Comparison of ENCODE assay signal across 1 cellular context in the genomic region with DNA sequence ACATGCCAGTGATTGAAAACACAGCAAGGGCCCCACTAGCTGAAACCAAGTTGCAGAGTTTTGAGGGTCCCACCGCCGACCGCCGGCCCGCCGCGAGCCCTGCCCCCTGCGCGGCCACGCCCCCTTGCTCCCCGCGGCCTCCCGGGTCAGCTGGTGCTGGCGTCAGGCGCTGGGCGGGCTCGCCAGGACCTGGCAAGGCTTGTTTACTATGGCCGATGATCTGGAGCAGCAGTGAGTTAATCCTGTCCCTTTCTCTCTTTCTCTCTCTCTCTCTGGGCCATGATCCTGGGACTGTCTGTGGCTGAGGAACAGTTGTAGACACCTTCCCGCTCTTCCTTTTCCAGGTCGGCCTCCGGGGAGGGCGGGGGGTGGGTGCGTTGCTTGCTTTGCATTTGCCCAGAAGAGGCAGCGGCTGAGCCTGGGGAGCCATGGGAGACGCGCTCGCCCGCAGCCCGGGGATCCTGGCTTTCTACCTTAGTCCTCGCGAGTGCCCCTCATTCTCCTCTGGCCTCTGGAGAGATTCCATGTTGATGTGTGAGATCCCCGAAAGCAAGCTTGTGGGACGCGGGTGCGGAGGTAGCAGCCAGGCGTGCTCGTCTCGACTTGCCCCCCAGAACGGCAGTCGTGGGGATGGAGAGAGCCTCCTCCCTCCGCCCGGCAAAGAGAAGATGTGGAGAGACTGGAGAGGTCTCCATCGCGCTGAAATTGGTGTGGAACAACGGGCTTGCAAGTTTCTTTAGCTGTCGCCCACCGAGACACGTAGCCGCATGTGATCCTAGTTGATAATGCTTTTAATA.
A peak's percentile ranks its signal among the peaks of the same experiment; 100 is the strongest.
TF ChIP-seq lines count a peak whose summit lies in the region.

A gene with protein sequence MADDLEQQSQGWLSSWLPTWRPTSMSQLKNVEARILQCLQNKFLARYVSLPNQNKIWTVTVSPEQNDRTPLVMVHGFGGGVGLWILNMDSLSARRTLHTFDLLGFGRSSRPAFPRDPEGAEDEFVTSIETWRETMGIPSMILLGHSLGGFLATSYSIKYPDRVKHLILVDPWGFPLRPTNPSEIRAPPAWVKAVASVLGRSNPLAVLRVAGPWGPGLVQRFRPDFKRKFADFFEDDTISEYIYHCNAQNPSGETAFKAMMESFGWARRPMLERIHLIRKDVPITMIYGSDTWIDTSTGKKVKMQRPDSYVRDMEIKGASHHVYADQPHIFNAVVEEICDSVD (plus strand): TSS at position 202 of the 797 bp plus-strand sequence. CDS start 7 bp downstream, at position 209.

TF ChIP-seq in HepG2, 621 proteins besides CTCF, POLR2A, EP300 and RAD21 (continued from another document and continues in another):
- TF ChIP-seq, protein P1, sequence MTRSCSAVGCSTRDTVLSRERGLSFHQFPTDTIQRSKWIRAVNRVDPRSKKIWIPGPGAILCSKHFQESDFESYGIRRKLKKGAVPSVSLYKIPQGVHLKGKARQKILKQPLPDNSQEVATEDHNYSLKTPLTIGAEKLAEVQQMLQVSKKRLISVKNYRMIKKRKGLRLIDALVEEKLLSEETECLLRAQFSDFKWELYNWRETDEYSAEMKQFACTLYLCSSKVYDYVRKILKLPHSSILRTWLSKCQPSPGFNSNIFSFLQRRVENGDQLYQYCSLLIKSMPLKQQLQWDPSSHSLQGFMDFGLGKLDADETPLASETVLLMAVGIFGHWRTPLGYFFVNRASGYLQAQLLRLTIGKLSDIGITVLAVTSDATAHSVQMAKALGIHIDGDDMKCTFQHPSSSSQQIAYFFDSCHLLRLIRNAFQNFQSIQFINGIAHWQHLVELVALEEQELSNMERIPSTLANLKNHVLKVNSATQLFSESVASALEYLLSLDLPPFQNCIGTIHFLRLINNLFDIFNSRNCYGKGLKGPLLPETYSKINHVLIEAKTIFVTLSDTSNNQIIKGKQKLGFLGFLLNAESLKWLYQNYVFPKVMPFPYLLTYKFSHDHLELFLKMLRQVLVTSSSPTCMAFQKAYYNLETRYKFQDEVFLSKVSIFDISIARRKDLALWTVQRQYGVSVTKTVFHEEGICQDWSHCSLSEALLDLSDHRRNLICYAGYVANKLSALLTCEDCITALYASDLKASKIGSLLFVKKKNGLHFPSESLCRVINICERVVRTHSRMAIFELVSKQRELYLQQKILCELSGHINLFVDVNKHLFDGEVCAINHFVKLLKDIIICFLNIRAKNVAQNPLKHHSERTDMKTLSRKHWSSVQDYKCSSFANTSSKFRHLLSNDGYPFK (CRISPR knock-in tag; IDR thresholded peaks at IDR 0.05; ENCODE audit: borderline replicate concordance), result peak; percentile 92
- TF ChIP-seq GTF3A (CRISPR knock-in tag; conservative IDR thresholded peaks at IDR 0.05) (peak; percentile 97; the same call in 1 of the 2 replicates), REL (CRISPR knock-in tag; conservative IDR thresholded peaks at IDR 0.05) (peak; percentile 68; the same call in 1 of the 2 replicates), AGO2 (optimal IDR thresholded peaks at IDR 0.05; ENCODE audit: low read depth, low read length) (peak; percentile 70), CBX5 (CRISPR knock-in tag; IDR thresholded peaks at IDR 0.05; ENCODE audit: borderline replicate concordance) (peak; percentile 73; the same call in 1 of the 2 replicates), ZNF556 (CRISPR knock-in tag; IDR thresholded peaks at IDR 0.05; ENCODE audit: borderline replicate concordance) (peak; percentile 94), ZNF138 (CRISPR knock-in tag; IDR thresholded peaks at IDR 0.05; ENCODE audit: low read depth) (peak; percentile 29; the same call in 1 of the 2 replicates), JARID2 (CRISPR knock-in tag; IDR thresholded peaks at IDR 0.05; ENCODE audit: insufficient replicate concordance) (no peak), FOSL2 (CRISPR knock-in tag; IDR thresholded peaks at IDR 0.05) (no peak), ZNF704 (CRISPR knock-in tag; IDR thresholded peaks at IDR 0.05; ENCODE audit: borderline replicate concordance) (peak; percentile 80), HBP1 (CRISPR knock-in tag; IDR thresholded peaks at IDR 0.05; ENCODE audit: low read depth) (peak; percentile 95), DMAP1 (CRISPR knock-in tag; IDR thresholded peaks at IDR 0.05) (peak; percentile 87), ZNF784 (CRISPR knock-in tag; IDR thresholded peaks at IDR 0.05; ENCODE audit: borderline replicate concordance) (no peak), ZNF567 (CRISPR knock-in tag; IDR thresholded peaks at IDR 0.05; ENCODE audit: borderline replicate concordance) (peak; percentile 22; the same call in 1 of the 2 replicates), FOXP1 (IDR thresholded peaks at IDR 0.05) (no peak), FOXP1 (CRISPR knock-in tag; IDR thresholded peaks at IDR 0.05) (peak; percentile 63), ATF7 (IDR thresholded peaks at IDR 0.05) (no peak), ATF7 (CRISPR knock-in tag; IDR thresholded peaks at IDR 0.05) (peak; percentile 74), ZKSCAN8 (CRISPR knock-in tag; IDR thresholded peaks at IDR 0.05; ENCODE audit: borderline replicate concordance) (no peak; the same call in 1 of the 2 replicates), FOXJ3 (CRISPR knock-in tag; IDR thresholded peaks at IDR 0.05; ENCODE audit: borderline replicate concordance) (no peak; the same call in 1 of the 2 replicates), THAP8 (CRISPR knock-in tag; IDR thresholded peaks at IDR 0.05; ENCODE audit: borderline replicate concordance) (peak; percentile 21; the same call in 1 of the 2 replicates), ELF1 (CRISPR knock-in tag; IDR thresholded peaks at IDR 0.05) (peak; percentile 16; the same call in 1 of the 2 replicates), HIVEP1 (CRISPR knock-in tag; IDR thresholded peaks at IDR 0.05) (peak; percentile 83), ZBTB3 (CRISPR knock-in tag; IDR thresholded peaks at IDR 0.05; ENCODE audit: borderline replicate concordance, low read depth) (peak; percentile 29; the same call in 1 of the 2 replicates), GPN1 (CRISPR knock-in tag; IDR thresholded peaks at IDR 0.05; ENCODE audit: borderline replicate concordance) (no peak), HDAC2 (CRISPR knock-in tag; IDR thresholded peaks at IDR 0.05) (no peak), ASH2L (IDR thresholded peaks at IDR 0.05; ENCODE audit: insufficient read length, low read depth, low read length) (peak; percentile 89), FOXA3 (CRISPR knock-in tag; IDR thresholded peaks at IDR 0.05) (peak; percentile 96), MBNL3 (CRISPR knock-in tag; conservative IDR thresholded peaks at IDR 0.05) (no peak), ZNF879 (CRISPR knock-in tag; IDR thresholded peaks at IDR 0.05) (peak; percentile 89; the same call in 1 of the 2 replicates), MIER3 (CRISPR knock-in tag; IDR thresholded peaks at IDR 0.05; ENCODE audit: borderline replicate concordance) (no peak), SMYD3 (CRISPR knock-in tag; IDR thresholded peaks at IDR 0.05) (peak; percentile 81; the same call in 1 of the 2 replicates), RORA (CRISPR knock-in tag; IDR thresholded peaks at IDR 0.05) (no peak), NFIB (CRISPR knock-in tag; IDR thresholded peaks at IDR 0.05; ENCODE audit: borderline replicate concordance) (no peak), ZNF260 (CRISPR knock-in tag; IDR thresholded peaks at IDR 0.05; ENCODE audit: borderline replicate concordance, low read depth) (no peak), ZSCAN22 (CRISPR knock-in tag; IDR thresholded peaks at IDR 0.05) (peak; percentile 51; the same call in 1 of the 2 replicates), MATR3 (CRISPR knock-in tag; IDR thresholded peaks at IDR 0.05) (no peak), ZNF468 (CRISPR knock-in tag; IDR thresholded peaks at IDR 0.05) (peak; percentile 91; the same call in 1 of the 2 replicates), AFF4 (CRISPR knock-in tag; IDR thresholded peaks at IDR 0.05) (no peak; the same call in 1 of the 2 replicates), ZZZ3 (CRISPR knock-in tag; IDR thresholded peaks at IDR 0.05; ENCODE audit: borderline replicate concordance) (no peak)
- TF ChIP-seq, protein P2, sequence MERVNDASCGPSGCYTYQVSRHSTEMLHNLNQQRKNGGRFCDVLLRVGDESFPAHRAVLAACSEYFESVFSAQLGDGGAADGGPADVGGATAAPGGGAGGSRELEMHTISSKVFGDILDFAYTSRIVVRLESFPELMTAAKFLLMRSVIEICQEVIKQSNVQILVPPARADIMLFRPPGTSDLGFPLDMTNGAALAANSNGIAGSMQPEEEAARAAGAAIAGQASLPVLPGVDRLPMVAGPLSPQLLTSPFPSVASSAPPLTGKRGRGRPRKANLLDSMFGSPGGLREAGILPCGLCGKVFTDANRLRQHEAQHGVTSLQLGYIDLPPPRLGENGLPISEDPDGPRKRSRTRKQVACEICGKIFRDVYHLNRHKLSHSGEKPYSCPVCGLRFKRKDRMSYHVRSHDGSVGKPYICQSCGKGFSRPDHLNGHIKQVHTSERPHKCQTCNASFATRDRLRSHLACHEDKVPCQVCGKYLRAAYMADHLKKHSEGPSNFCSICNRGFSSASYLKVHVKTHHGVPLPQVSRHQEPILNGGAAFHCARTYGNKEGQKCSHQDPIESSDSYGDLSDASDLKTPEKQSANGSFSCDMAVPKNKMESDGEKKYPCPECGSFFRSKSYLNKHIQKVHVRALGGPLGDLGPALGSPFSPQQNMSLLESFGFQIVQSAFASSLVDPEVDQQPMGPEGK (CRISPR knock-in tag; IDR thresholded peaks at IDR 0.05), result peak; percentile 81
- TF ChIP-seq, protein P3, sequence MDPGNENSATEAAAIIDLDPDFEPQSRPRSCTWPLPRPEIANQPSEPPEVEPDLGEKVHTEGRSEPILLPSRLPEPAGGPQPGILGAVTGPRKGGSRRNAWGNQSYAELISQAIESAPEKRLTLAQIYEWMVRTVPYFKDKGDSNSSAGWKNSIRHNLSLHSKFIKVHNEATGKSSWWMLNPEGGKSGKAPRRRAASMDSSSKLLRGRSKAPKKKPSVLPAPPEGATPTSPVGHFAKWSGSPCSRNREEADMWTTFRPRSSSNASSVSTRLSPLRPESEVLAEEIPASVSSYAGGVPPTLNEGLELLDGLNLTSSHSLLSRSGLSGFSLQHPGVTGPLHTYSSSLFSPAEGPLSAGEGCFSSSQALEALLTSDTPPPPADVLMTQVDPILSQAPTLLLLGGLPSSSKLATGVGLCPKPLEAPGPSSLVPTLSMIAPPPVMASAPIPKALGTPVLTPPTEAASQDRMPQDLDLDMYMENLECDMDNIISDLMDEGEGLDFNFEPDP (CRISPR knock-in tag; conservative IDR thresholded peaks at IDR 0.05), result no peak
